9 cellular contexts compared by ENCODE assay signal in genomic region chr19:10430505-10431253, GRCh38. TPM values are rescaled to one million over a fixed set of nuclear protein-coding genes. Genes with fewer than 3 reads are reported as not detected.
DNase-seq lines count a peak whose midpoint lies in the region; ATAC-seq lines count a peak whose summit lies in the region.
"Had no signal": no experiment of that assay in that cellular context is flagged by ENCODE, and none has a peak within 500 bp of the region (broad histone marks: within the 10 kb centered on the region; RNA-seq: fewer than 3 reads in every experiment).

No MANE protein-coding gene starts in this region.

- H3K9ac ChIP-seq in GM23248 = peak overlapping the region; percentile 77

- WGBS in GM23248 (ENCODE audit: low coverage in 1 of 2, low lambda C conversion rate in 2 of 2, missing lambda C conversion rate in 2 of 2), 2 experiments = 2 to 4% methylated on average over 29 to 39 of the region's 75 CpGs

- H3K4me1 Mint-ChIP-seq in activated T-helper 1 cell treated with anti-CD3 and anti-CD28 coated beads, Interleukin-12 subunit alpha, Interleukin-12 subunit beta, Interleukin-2, Interleukin-4 antibody, amounts not matched to agents 30 ng/mL and 10 ng/mL and 1 ng/mL, durations not matched to agents 14 hours and 24 hours and 36 hours (ENCODE audit: low read depth) = peaks cover 72% of the 10 kb centered on the region
- peaks cover 85% of the 10 kb centered on the region for H3K4me1 Mint-ChIP-seq in stimulated activated effector memory CD8-positive, alpha-beta T cell treated with anti-CD3 and anti-CD28 coated beads, Interleukin-12 subunit alpha, Interleukin-12 subunit beta, amount 100 ng/mL, for 72 hours

- peak overlapping the region; percentile 80 for H3K27ac Mint-ChIP-seq in activated T-helper 1 cell treated with anti-CD3 and anti-CD28 coated beads, Interleukin-12 subunit alpha, Interleukin-12 subunit beta, Interleukin-2, Interleukin-4 antibody, amounts not matched to agents 30 ng/mL and 10 ng/mL and 1 ng/mL, durations not matched to agents 14 hours and 24 hours and 36 hours
- peak overlapping the region; percentile 95 for H3K27ac Mint-ChIP-seq in stimulated activated effector memory CD8-positive, alpha-beta T cell treated with anti-CD3 and anti-CD28 coated beads, Interleukin-12 subunit alpha, Interleukin-12 subunit beta, amount 100 ng/mL, for 72 hours

- peaks cover 20% of the 10 kb centered on the region for H3K27me3 Mint-ChIP-seq in activated T-helper 1 cell treated with anti-CD3 and anti-CD28 coated beads, Interleukin-12 subunit alpha, Interleukin-12 subunit beta, Interleukin-2, Interleukin-4 antibody, amounts not matched to agents 30 ng/mL and 10 ng/mL and 1 ng/mL, durations not matched to agents 14 hours and 24 hours and 36 hours (ENCODE audit: insufficient read depth)

- peak overlapping the region; percentile 71 for H3K4me2 ChIP-seq in GM23248 (ENCODE audit: unreplicated experiment)

- intact Hi-C loops in activated T-helper 1 cell treated with anti-CD3 and anti-CD28 coated beads, Interleukin-12 subunit alpha, Interleukin-12 subunit beta, Interleukin-2, Interleukin-4 antibody, amounts not matched to agents 30 ng/mL and 10 ng/mL and 1 ng/mL, durations not matched to agents 14 hours and 24 hours and 36 hours (cut with micrococcal nuclease) = no loop called here

- H3K4me3 Mint-ChIP-seq in activated T-helper 1 cell treated with anti-CD3 and anti-CD28 coated beads, Interleukin-12 subunit alpha, Interleukin-12 subunit beta, Interleukin-2, Interleukin-4 antibody, amounts not matched to agents 30 ng/mL and 10 ng/mL and 1 ng/mL, durations not matched to agents 14 hours and 24 hours and 36 hours = peak overlapping the region; percentile 82
- peak overlapping the region; percentile 81 for H3K4me3 Mint-ChIP-seq in stimulated activated effector memory CD8-positive, alpha-beta T cell treated with anti-CD3 and anti-CD28 coated beads, Interleukin-12 subunit alpha, Interleukin-12 subunit beta, amount 100 ng/mL, for 72 hours

- in situ Hi-C loops in GM23248 (cut with MboI) = no loop called here

- DNase-seq in AG08395 (ENCODE audit: low spot score) (peak; percentile 85), GM23248 (peak; percentile 81), NCI-H187 treated with DMSO at 0.1 percent for 48 hours (lab: John Stamatoyannopoulos, UW) (no peak)
- DNase-seq in activated T-helper 1 cell treated with anti-CD3 and anti-CD28 coated beads, Interleukin-12 subunit alpha, Interleukin-12 subunit beta, Interleukin-2, Interleukin-4 antibody, amounts not matched to agents 30 ng/mL and 10 ng/mL and 1 ng/mL, durations not matched to agents 14 hours and 24 hours and 36 hours (ENCODE audit: low spot score) = no peak
- DNase-seq in stimulated activated effector memory CD8-positive, alpha-beta T cell treated with anti-CD3 and anti-CD28 coated beads, Interleukin-12 subunit alpha, Interleukin-12 subunit beta, amount 100 ng/mL, for 72 hours (ENCODE audit: low spot score in 2 of 2) = peak in 1 of 2 donors; percentile 65

- no peaks in the 10 kb centered on the region for H3K4me1 ChIP-seq in GM23248 (ENCODE audit: insufficient read depth)

- no peaks in the 10 kb centered on the region for H3K9me3 ChIP-seq in GM23248 (ENCODE audit: low read depth)

- no peaks in the 10 kb centered on the region for H3K9me3 Mint-ChIP-seq in activated T-helper 1 cell treated with anti-CD3 and anti-CD28 coated beads, Interleukin-12 subunit alpha, Interleukin-12 subunit beta, Interleukin-2, Interleukin-4 antibody, amounts not matched to agents 30 ng/mL and 10 ng/mL and 1 ng/mL, durations not matched to agents 14 hours and 24 hours and 36 hours
- no peaks in the 10 kb centered on the region for H3K9me3 Mint-ChIP-seq in stimulated activated effector memory CD8-positive, alpha-beta T cell treated with anti-CD3 and anti-CD28 coated beads, Interleukin-12 subunit alpha, Interleukin-12 subunit beta, amount 100 ng/mL, for 72 hours

- H3K27me3 ChIP-seq in GM23248 (replicated peaks; ENCODE audit: insufficient read depth) = no peaks in the 10 kb centered on the region

- H3K9me2 ChIP-seq in GM23248 (ENCODE audit: insufficient read depth) = no peaks in the 10 kb centered on the region

- no peaks in the 10 kb centered on the region for H4K20me1 ChIP-seq in GM23248 (ENCODE audit: insufficient read depth)

- peaks cover 19% of the 10 kb centered on the region for H3F3A ChIP-seq in GM23248 (ENCODE audit: insufficient read depth)

- peaks cover 10% of the 10 kb centered on the region; the same call in 1 of the 2 replicates for H3K79me2 ChIP-seq in GM23248 (ENCODE audit: insufficient read depth)

- H3K36me3 Mint-ChIP-seq in activated T-helper 1 cell treated with anti-CD3 and anti-CD28 coated beads, Interleukin-12 subunit alpha, Interleukin-12 subunit beta, Interleukin-2, Interleukin-4 antibody, amounts not matched to agents 30 ng/mL and 10 ng/mL and 1 ng/mL, durations not matched to agents 14 hours and 24 hours and 36 hours (ENCODE audit: low read depth) = peaks cover 30% of the 10 kb centered on the region
- peaks cover 55% of the 10 kb centered on the region for H3K36me3 Mint-ChIP-seq in stimulated activated effector memory CD8-positive, alpha-beta T cell treated with anti-CD3 and anti-CD28 coated beads, Interleukin-12 subunit alpha, Interleukin-12 subunit beta, amount 100 ng/mL, for 72 hours

- H3K36me3 ChIP-seq in GM23248 (ENCODE audit: low read depth) = no peaks in the 10 kb centered on the region

- peak overlapping the region; percentile 91 for H2AFZ ChIP-seq in GM23248

- no peak overlapping the region for H3K27ac ChIP-seq in GM23248
- H3K27ac ChIP-seq: epithelial cell of prostate had no signal

- no peak for ATAC-seq in stimulated activated effector memory CD8-positive, alpha-beta T cell treated with anti-CD3 and anti-CD28 coated beads, Interleukin-12 subunit alpha, Interleukin-12 subunit beta, amount 100 ng/mL, for 72 hours
- ATAC-seq in HG03457 (IDR thresholded peaks at IDR 0.05; ENCODE audit: unreplicated experiment) (no peak), GM21786 (IDR thresholded peaks at IDR 0.05; ENCODE audit: unreplicated experiment) (no peak)

- H3K4me3 ChIP-seq in GM23248 (peak overlapping the region; percentile 75), iPS-11a (ENCODE audit: low read depth, low read length) (peak overlapping the region; percentile 17)

RNA-seq across cellular contexts. Expression of gene PDE4A, which starts 10.3 kb away (rescaled TPM):
- total RNA-seq in GM23248 (2014; rRNA removed; shearing (Covaris generic)) = 2.4 and 4.7 TPM in 2 replicates
- 15.9 and 17.4 TPM in 2 replicates for polyA plus RNA-seq in GM23248 (2016; fragmentation: Nextera tagmentation; extraction: Ambion mirVana)
- total RNA-seq in activated T-helper 1 cell treated with anti-CD3 and anti-CD28 coated beads, Interleukin-12 subunit alpha, Interleukin-12 subunit beta, Interleukin-2, Interleukin-4 antibody, amounts not matched to agents 30 ng/mL and 10 ng/mL and 1 ng/mL, durations not matched to agents 14 hours and 24 hours and 36 hours = 67.7 and 71.1 TPM in 2 replicates

RNA-seq across cellular contexts. Expression of gene CDC37, which starts 27.3 kb away (rescaled TPM):
- 268 and 301 TPM in 2 replicates for total RNA-seq in GM23248 (2014; rRNA removed; shearing (Covaris generic))
- polyA plus RNA-seq in GM23248 (2016; fragmentation: Nextera tagmentation; extraction: Ambion mirVana) = 288 and 291 TPM in 2 replicates
- 320 and 326 TPM in 2 replicates for total RNA-seq in activated T-helper 1 cell treated with anti-CD3 and anti-CD28 coated beads, Interleukin-12 subunit alpha, Interleukin-12 subunit beta, Interleukin-2, Interleukin-4 antibody, amounts not matched to agents 30 ng/mL and 10 ng/mL and 1 ng/mL, durations not matched to agents 14 hours and 24 hours and 36 hours

RNA-seq across cellular contexts. Expression of gene TYK2, which starts 50.3 kb away (rescaled TPM):
- 64.1 and 85.5 TPM in 2 replicates for total RNA-seq in GM23248 (2014; rRNA removed; shearing (Covaris generic))
- 54.3 and 60.4 TPM in 2 replicates for polyA plus RNA-seq in GM23248 (2016; fragmentation: Nextera tagmentation; extraction: Ambion mirVana)
- total RNA-seq in activated T-helper 1 cell treated with anti-CD3 and anti-CD28 coated beads, Interleukin-12 subunit alpha, Interleukin-12 subunit beta, Interleukin-2, Interleukin-4 antibody, amounts not matched to agents 30 ng/mL and 10 ng/mL and 1 ng/mL, durations not matched to agents 14 hours and 24 hours and 36 hours = 268 and 271 TPM in 2 replicates

Comparison
In these comparisons a context has a peak if more than half of its experiments do, and no peak if none do; other contexts are left out.
1. DNase-seq: peak in AG08395 (single experiment) and GM23248 (single experiment); none in activated T-helper 1 cell treated with anti-CD3 and anti-CD28 coated beads, Interleukin-12 subunit alpha, Interleukin-12 subunit beta, Interleukin-2, Interleukin-4 antibody, amounts not matched to agents 30 ng/mL and 10 ng/mL and 1 ng/mL, durations not matched to agents 14 hours and 24 hours and 36 hours (single experiment) and NCI-H187 treated with DMSO at 0.1 percent for 48 hours (single experiment).
2. RNA of gene PDE4A, which starts 10.3 kb away (total RNA-seq): 67.7 to 71.1 TPM in activated T-helper 1 cell treated with anti-CD3 and anti-CD28 coated beads, Interleukin-12 subunit alpha, Interleukin-12 subunit beta, Interleukin-2, Interleukin-4 antibody, amounts not matched to agents 30 ng/mL and 10 ng/mL and 1 ng/mL, durations not matched to agents 14 hours and 24 hours and 36 hours; 2.4 to 4.7 TPM in GM23248; every median in the first group is over 10 times any median in the second.